In the genomic region with DNA sequence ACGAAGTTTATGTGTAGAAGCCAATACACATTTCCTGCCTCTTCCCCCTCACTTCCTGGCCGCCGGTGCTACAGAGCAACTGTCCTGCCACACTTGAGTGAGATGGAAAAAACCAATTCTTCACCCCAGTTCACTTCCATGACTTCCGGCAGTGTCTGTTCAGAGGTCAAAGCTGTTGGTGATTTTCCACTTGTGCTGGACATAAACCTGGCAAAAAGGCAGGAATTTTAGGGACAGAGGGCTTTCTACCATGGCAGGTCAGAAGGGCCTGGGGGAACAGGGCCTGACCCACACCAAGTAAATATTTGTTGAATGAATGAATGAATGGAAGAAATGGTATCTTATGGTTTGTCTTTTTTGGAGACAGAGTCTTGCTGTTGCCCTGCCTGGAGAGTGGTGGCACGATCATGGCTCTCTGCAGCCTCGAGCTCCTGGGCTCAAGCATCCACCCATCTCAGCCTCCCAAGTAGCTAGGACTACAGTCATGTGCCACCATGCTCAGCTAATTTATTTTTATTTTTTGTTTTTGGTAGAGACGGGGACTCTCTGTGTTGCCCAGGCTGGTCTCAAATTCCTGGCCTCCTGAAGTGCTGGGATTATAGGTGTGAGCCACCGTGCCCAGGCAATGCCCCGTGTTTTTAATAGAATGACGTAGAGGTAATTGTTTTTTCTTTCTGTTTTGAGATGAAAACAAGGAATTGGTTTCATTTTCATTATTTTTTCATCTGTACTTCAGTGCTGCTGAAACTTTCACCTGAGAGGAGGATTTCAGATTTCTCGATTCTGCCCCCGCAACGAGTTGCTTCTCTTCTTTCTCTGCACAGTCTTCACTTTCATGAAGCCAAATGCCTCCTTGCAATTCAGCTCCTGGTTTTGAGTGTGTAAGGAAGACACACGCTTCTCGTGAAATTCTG, we compare ENCODE assay signal across 8 cellular contexts. TPM values are rescaled to one million over a fixed set of nuclear protein-coding genes. Genes with fewer than 3 reads are reported as not detected.
DNase-seq lines count a peak whose midpoint lies in the region; ATAC-seq and TF ChIP-seq lines count a peak whose summit lies in the region.

No MANE protein-coding gene starts in this region.

- H3K9me3 ChIP-seq in CD4-positive, alpha-beta T cell (ENCODE audit: control insufficient read depth, low read length), result no peaks in the 10 kb centered on the region

- H3K4me1 Mint-ChIP-seq in CD4-positive, alpha-beta T cell (ENCODE audit: low read depth), result peaks cover 72% of the 10 kb centered on the region
- H3K4me1 Mint-ChIP-seq in nephron progenitor cell, result peaks cover 41% of the 10 kb centered on the region

- CTCF ChIA-PET in CD4-positive, alpha-beta T cell (lab: Charles Lee), result interaction anchor here (1.0 to 7.1 kb wide), 7 partner anchors 18 to 393 kb away, joined by 3 to 75 read pairs (median 5); no protein-coding TSS in a partner anchor

- POLR2A ChIA-PET in CD4-positive, alpha-beta T cell (lab: Charles Lee), result interaction anchor here (0.6 to 7.6 kb wide), 32 partner anchors 8 to 405 kb away, joined by 3 to 120 read pairs (median 5); partner anchors contain the start of genes LPIN2, MYL12A and MYL12B

- no peaks in the 10 kb centered on the region for H3K27me3 ChIP-seq in CD4-positive, alpha-beta T cell (ENCODE audit: control insufficient read depth, insufficient read depth, low read length)

- peak overlapping the region; percentile 54 for H3K4me3 Mint-ChIP-seq in CD4-positive, alpha-beta T cell
- H3K4me3 Mint-ChIP-seq in nephron progenitor cell, result no peak overlapping the region

- H3K27me3 Mint-ChIP-seq in CD4-positive, alpha-beta T cell, result no peaks in the 10 kb centered on the region
- H3K27me3 Mint-ChIP-seq in nephron progenitor cell (ENCODE audit: low read depth, poor library complexity), result peaks cover 8% of the 10 kb centered on the region

- peak overlapping the region; percentile 96 for H3K27ac Mint-ChIP-seq in CD4-positive, alpha-beta T cell
- H3K27ac Mint-ChIP-seq in nephron progenitor cell, result peak overlapping the region; percentile 90

- DNase-seq in CD4-positive, alpha-beta T cell, result peak in 9 of 10 experiments; percentile 19 to 52 (median 38)
- DNase-seq in HuH-7.5 (ENCODE audit: low spot score) (peak; percentile 58), nephron progenitor cell (no peak), RKO (ENCODE audit: low spot score) (no peak), GM03348 (ENCODE audit: low spot score) (no peak)
- peak; percentile 8 to 27 (median 18) for DNase-seq in activated naive CD4-positive, alpha-beta T cell (lab: John Stamatoyannopoulos, UW)

- intact Hi-C loops in CD4-positive, alpha-beta T cell (cut with DNase I, micrococcal nuclease), result loop anchor here (1.0 to 5.0 kb wide), 3 partner anchors 44 to 186 kb away; partner anchors contain the start of gene MYL12A (in 2 of the 2)

- peak overlapping the region; percentile 95 for H3K27ac ChIP-seq in CD4-positive, alpha-beta T cell (ENCODE audit: low read depth, low read length)

- H3K9me3 Mint-ChIP-seq in CD4-positive, alpha-beta T cell, result no peaks in the 10 kb centered on the region
- no peaks in the 10 kb centered on the region for H3K9me3 Mint-ChIP-seq in nephron progenitor cell

- ATAC-seq in CD4-positive, alpha-beta T cell (ENCODE audit: poor library complexity), result peak; percentile 55
- no peak for ATAC-seq in GM21423 (IDR thresholded peaks at IDR 0.05; ENCODE audit: unreplicated experiment)
- ATAC-seq in GM19035 (IDR thresholded peaks at IDR 0.05; ENCODE audit: unreplicated experiment), result no peak

- TF ChIP-seq CTCF in CD4-positive, alpha-beta T cell (IDR thresholded peaks at IDR 0.05), result no peak
- no peak for TF ChIP-seq CTCF in nephron progenitor cell (IDR thresholded peaks at IDR 0.05)

- no peaks in the 10 kb centered on the region for H3K36me3 Mint-ChIP-seq in CD4-positive, alpha-beta T cell (ENCODE audit: low read depth)
- no peaks in the 10 kb centered on the region for H3K36me3 Mint-ChIP-seq in nephron progenitor cell (ENCODE audit: low read depth)

RNA-seq across cellular contexts. Expression of gene LPIN2, which starts 48.0 kb away (rescaled TPM):
- 10 to 100 TPM; 48.7 to 49.0 TPM for total RNA-seq in CD4-positive, alpha-beta T cell

Comparison
In these comparisons a context has a peak if more than half of its experiments do, and no peak if none do; other contexts are left out.
1. DNase-seq: peak in CD4-positive, alpha-beta T cell (9 of 10), HuH-7.5 (single experiment) and activated naive CD4-positive, alpha-beta T cell (4 of 4); none in nephron progenitor cell (single experiment), RKO (single experiment) and GM03348 (single experiment).